Comparison of ENCODE assay signal across 8 cellular contexts in genomic region chr19:801030-801860, GRCh38. TPM values are rescaled to one million over a fixed set of nuclear protein-coding genes. Genes with fewer than 3 reads are reported as not detected.
DNase-seq lines count a peak whose midpoint lies in the region; ATAC-seq, FAIRE-seq and TF ChIP-seq lines count a peak whose summit lies in the region.

No MANE protein-coding gene starts in this region.

- H3K4me1 ChIP-seq in prostate gland (replicated peaks), result peaks cover 42% of the 10 kb centered on the region

- H3K4me3 ChIP-seq in fibroblast of the aortic adventitia (ENCODE audit: low read depth, low read length), result peak overlapping the region; percentile 55
- H3K4me3 ChIP-seq in prostate gland, result peak overlapping the region in 1 of 2 donors; percentile 99

- no peaks in the 10 kb centered on the region for H3K36me3 Mint-ChIP-seq in T-helper 17 cell (ENCODE audit: low read depth)

- peak overlapping the region; percentile 96 for H3K27ac Mint-ChIP-seq in T-helper 17 cell

- H3K27me3 ChIP-seq in prostate gland (replicated peaks; ENCODE audit: insufficient read depth), result no peaks in the 10 kb centered on the region

- peaks cover 20 to 27% of the 10 kb centered on the region in 2 donors for H3K36me3 ChIP-seq in prostate gland

- intact Hi-C loops in prostate gland (cut with DNase I), result loop anchor here (5.0 kb wide), 1 partner anchor 56 kb away; the partner anchor contains the start of gene CFD

- TF ChIP-seq POLR2A in GM12891 (IDR thresholded peaks at IDR 0.05; ENCODE audit: low read depth, low read length) (0 out of 2 replicates have a peak, but pooled peaks have one; percentile 29), prostate gland (IDR thresholded peaks at IDR 0.05) (no peak)

- TF ChIP-seq CTCF in fibroblast of the aortic adventitia (IDR thresholded peaks at IDR 0.05; ENCODE audit: insufficient read depth, low read length) (no peak), prostate gland (IDR thresholded peaks at IDR 0.05) (no peak)

- peaks cover 43% of the 10 kb centered on the region for H3K4me1 Mint-ChIP-seq in T-helper 17 cell

- H3K27me3 Mint-ChIP-seq in T-helper 17 cell, result no peaks in the 10 kb centered on the region

- DNase-seq in GM12891 (ENCODE audit: insufficient read length, low spot score) (no peak), T-helper 17 cell (no peak), fibroblast of the aortic adventitia (ENCODE audit: low read depth) (peak; percentile 55), prostate gland (ENCODE audit: low spot score) (no peak), activated gamma-delta T cell (lab: John Stamatoyannopoulos, UW) (no peak), NCI-H2227 (lab: John Stamatoyannopoulos, UW; ENCODE audit: unreplicated experiment) (no peak)

- H3K4me3 Mint-ChIP-seq in T-helper 17 cell, result peak overlapping the region; percentile 89

- no peak for FAIRE-seq in GM12891 (lab: Jason Lieb, UNC)

- peak overlapping the region; percentile 95 to 100 for H3K27ac ChIP-seq in prostate gland

- ATAC-seq in T-helper 17 cell (no peak), HG03175 (IDR thresholded peaks at IDR 0.05; ENCODE audit: unreplicated experiment) (no peak), HG03520 (IDR thresholded peaks at IDR 0.05; ENCODE audit: unreplicated experiment) (no peak)

- H3K9me3 ChIP-seq in T-helper 17 cell (ENCODE audit: control insufficient read depth, low read length, poor library complexity, severe bottlenecking) (no peaks in the 10 kb centered on the region), prostate gland (no peaks in the 10 kb centered on the region)

- WGBS in prostate gland, result 27% methylated on average over 25 of the region's 29 CpGs

TF ChIP-seq in GM12891, 5 proteins besides CTCF, POLR2A, EP300 and RAD21:
- no peak for TF ChIP-seq POU2F2 (IDR thresholded peaks at IDR 0.05; ENCODE audit: low read depth, low read length)
- no peak for TF ChIP-seq PAX5 (IDR thresholded peaks at IDR 0.05; ENCODE audit: insufficient read depth, low read length, severe bottlenecking)
- TF ChIP-seq TAF1 (IDR thresholded peaks at IDR 0.05; ENCODE audit: low read depth, low read length), result no peak
- no peak for TF ChIP-seq SPI1 (IDR thresholded peaks at IDR 0.05; ENCODE audit: low read depth, low read length)
- TF ChIP-seq POLR2AphosphoS5 (IDR thresholded peaks at IDR 0.05; ENCODE audit: low read depth, low read length), result no peak; the same call in 1 of the 2 replicates

RNA-seq across cellular contexts. Expression of gene PTBP1, which starts 4.0 kb away (rescaled TPM):
- 196 TPM for polyA plus RNA-seq in GM12891 (2012; ENCODE audit: low read depth, missing spikeins)
- total RNA-seq in T-helper 17 cell (100 to 1,000 TPM; 334 to 341 TPM), fibroblast of the aortic adventitia (ENCODE audit: low replicate concordance) (30.9 and 121 TPM in 2 replicates), prostate gland (100 to 1,000 TPM; 153 to 222 TPM)

RNA-seq across cellular contexts. Expression of gene PLPPR3, which starts 20.5 kb away (rescaled TPM):
- 0.15 TPM for polyA plus RNA-seq in GM12891 (2012; ENCODE audit: low read depth, missing spikeins)
- not detected for total RNA-seq in T-helper 17 cell
- 0.18 and 0.33 TPM in 2 replicates for total RNA-seq in fibroblast of the aortic adventitia (ENCODE audit: low replicate concordance)
- total RNA-seq in prostate gland, result 10 to 100 TPM in 1 of 2 donors, under 1 TPM in 1; 0.27 to 20.3 TPM

RNA-seq across cellular contexts. Expression of gene AZU1, which starts 26.4 kb away (rescaled TPM):
- polyA plus RNA-seq in GM12891 (2012; ENCODE audit: low read depth, missing spikeins), result 0.10 TPM
- total RNA-seq in T-helper 17 cell, result 1 to 10 TPM in 1 of 2 donors, under 1 TPM in 1; 0.90 to 1.2 TPM
- not detected in 2 replicates for total RNA-seq in fibroblast of the aortic adventitia (ENCODE audit: low replicate concordance)
- total RNA-seq in prostate gland, result 1 to 10 TPM in 1 of 2 donors, not detected in 1; 6.9 TPM

RNA-seq across cellular contexts. Expression of gene PRTN3, which starts 39.6 kb away (rescaled TPM):
- not detected for polyA plus RNA-seq in GM12891 (2012; ENCODE audit: low read depth, missing spikeins)
- total RNA-seq in T-helper 17 cell (not detected), fibroblast of the aortic adventitia (ENCODE audit: low replicate concordance) (not detected in 2 replicates), prostate gland (1 to 10 TPM in 1 of 2 donors, not detected in 1; 2.6 TPM)

RNA-seq across cellular contexts. Expression of gene MISP, which starts 50.3 kb away (rescaled TPM):
- 0.03 TPM for polyA plus RNA-seq in GM12891 (2012; ENCODE audit: low read depth, missing spikeins)
- not detected for total RNA-seq in T-helper 17 cell
- total RNA-seq in fibroblast of the aortic adventitia (ENCODE audit: low replicate concordance), result 0.09 TPM in 1 of 2 replicates, not detected in the other
- 1 to 10 TPM; 7.3 to 9.3 TPM for total RNA-seq in prostate gland
